In the genomic region with DNA sequence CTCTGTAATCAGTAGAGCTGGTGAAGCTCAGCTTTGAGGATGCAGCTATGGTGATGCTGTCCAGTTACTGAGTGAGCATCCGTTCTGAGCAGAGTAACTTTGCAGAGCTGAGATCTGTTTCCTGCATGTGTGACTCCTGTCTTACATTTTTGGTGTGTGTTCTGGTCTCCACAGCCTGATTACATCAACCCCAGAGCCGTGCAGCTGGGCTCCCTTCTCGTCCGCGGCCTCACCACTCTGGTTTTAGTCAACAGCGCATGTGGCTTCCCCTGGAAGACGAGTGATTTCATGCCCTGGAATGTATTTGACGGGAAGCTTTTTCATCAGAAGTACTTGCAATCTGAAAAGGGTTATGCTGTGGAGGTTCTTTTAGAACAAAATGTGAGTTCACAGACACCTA, we compare ENCODE assay signal across 1 cellular context.
TF ChIP-seq lines count a peak whose summit lies in the region.

No MANE protein-coding gene starts in this region.

TF ChIP-seq in IMR-90, 13 proteins besides CTCF, POLR2A, EP300 and RAD21:
- TF ChIP-seq CEBPB (IDR thresholded peaks at IDR 0.05; ENCODE audit: low read depth, low read length) (no peak), RFX5 (IDR thresholded peaks at IDR 0.05; ENCODE audit: low read depth, low read length) (no peak), SMC3 (IDR thresholded peaks at IDR 0.05; ENCODE audit: low read depth, low read length) (no peak), CHD1 (IDR thresholded peaks at IDR 0.05; ENCODE audit: low read depth, low read length) (no peak), BHLHE40 (IDR thresholded peaks at IDR 0.05; ENCODE audit: low read depth, low read length) (no peak)
- TF ChIP-seq, protein P1, sequence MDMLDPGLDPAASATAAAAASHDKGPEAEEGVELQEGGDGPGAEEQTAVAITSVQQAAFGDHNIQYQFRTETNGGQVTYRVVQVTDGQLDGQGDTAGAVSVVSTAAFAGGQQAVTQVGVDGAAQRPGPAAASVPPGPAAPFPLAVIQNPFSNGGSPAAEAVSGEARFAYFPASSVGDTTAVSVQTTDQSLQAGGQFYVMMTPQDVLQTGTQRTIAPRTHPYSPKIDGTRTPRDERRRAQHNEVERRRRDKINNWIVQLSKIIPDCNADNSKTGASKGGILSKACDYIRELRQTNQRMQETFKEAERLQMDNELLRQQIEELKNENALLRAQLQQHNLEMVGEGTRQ (IDR thresholded peaks at IDR 0.05; ENCODE audit: low read depth, low read length): no peak
